In the genomic region with DNA sequence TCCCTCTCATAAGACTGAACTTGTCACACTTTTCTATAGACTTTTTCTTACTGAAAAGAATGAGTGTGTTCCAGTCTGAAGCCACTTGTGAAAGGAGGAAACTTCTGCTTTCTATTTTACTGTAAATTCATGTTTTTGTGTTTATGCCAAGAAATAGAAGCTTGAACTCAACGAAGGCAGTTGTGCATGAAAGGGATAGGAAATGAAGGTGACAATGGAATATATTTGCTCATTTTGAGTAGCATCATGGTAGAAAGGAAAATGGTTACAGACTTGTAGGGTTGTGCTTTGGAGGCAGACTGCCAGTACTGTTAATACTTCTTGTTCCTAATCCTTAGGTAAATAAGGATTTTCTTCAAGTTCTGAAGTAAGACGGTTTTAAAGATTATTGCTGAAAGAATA, we compare ENCODE assay signal across 12 cellular contexts. TPM values are rescaled to one million over a fixed set of nuclear protein-coding genes. Genes with fewer than 3 reads are reported as not detected.
DNase-seq lines count a peak whose midpoint lies in the region; TF ChIP-seq lines count a peak whose summit lies in the region.
"Had no signal": no experiment of that assay in that cellular context is flagged by ENCODE, and none has a peak within 500 bp of the region (broad histone marks: within the 10 kb centered on the region; RNA-seq: fewer than 3 reads in every experiment).

No MANE protein-coding gene starts in this region.

- TF ChIP-seq CTCF in GM06990 (IDR thresholded peaks at IDR 0.05; ENCODE audit: insufficient read depth, low read length, poor library complexity, severe bottlenecking): no peak
- TF ChIP-seq CTCF in ascending aorta (IDR thresholded peaks at IDR 0.05): no peak
- no peak for TF ChIP-seq CTCF in osteocyte (IDR thresholded peaks at IDR 0.05)
- TF ChIP-seq CTCF in BE2C (IDR thresholded peaks at IDR 0.05; ENCODE audit: low read depth, low read length): no peak

- intact Hi-C loops in ascending aorta (cut with DNase I) (no loop called here), head of caudate nucleus (cut with DNase I) (no loop called here)

- H3K27ac Mint-ChIP-seq in IgD-negative memory B cell: peak overlapping the region; percentile 2 to 20 (median 6)
- peak overlapping the region; percentile 9 for H3K27ac Mint-ChIP-seq in osteocyte (ENCODE audit: unreplicated experiment)

- H3K4me3 ChIP-seq in GM06990 (replicated peaks; ENCODE audit: low read depth, low read length): no peak overlapping the region; the same call in 1 of the 2 replicates
- H3K4me3 ChIP-seq in ascending aorta: peak overlapping the region in 1 of 2 donors; percentile 10
- no peak overlapping the region for H3K4me3 ChIP-seq in BE2C (ENCODE audit: low read depth, low read length)

- H3K27me3 Mint-ChIP-seq in IgD-negative memory B cell (no peaks in the 10 kb centered on the region), osteocyte (ENCODE audit: unreplicated experiment) (no peaks in the 10 kb centered on the region)

- no peaks in the 10 kb centered on the region for H3K9me3 ChIP-seq in ascending aorta
- no peaks in the 10 kb centered on the region for H3K9me3 ChIP-seq in BE2C

- H3K36me3 ChIP-seq in GM06990 (ENCODE audit: control insufficient read depth, insufficient read depth, low read length) (peaks cover 4% of the 10 kb centered on the region), ascending aorta (no peaks in the 10 kb centered on the region), BE2C (peaks cover 11% of the 10 kb centered on the region)

- no peaks in the 10 kb centered on the region for H3K36me3 Mint-ChIP-seq in IgD-negative memory B cell
- peaks cover 10% of the 10 kb centered on the region for H3K36me3 Mint-ChIP-seq in osteocyte (ENCODE audit: unreplicated experiment)

- H3K4me1 Mint-ChIP-seq in IgD-negative memory B cell (peaks cover 39 to 57% (median 55%) of the 10 kb centered on the region in 3 donors), osteocyte (ENCODE audit: unreplicated experiment) (peaks cover 57% of the 10 kb centered on the region)

- H3K4me1 ChIP-seq in ascending aorta (peaks cover 6 to 47% of the 10 kb centered on the region in 2 donors), BE2C (no peaks in the 10 kb centered on the region)

- peak overlapping the region; percentile 2 to 74 (median 38) for H3K4me3 Mint-ChIP-seq in IgD-negative memory B cell
- H3K4me3 Mint-ChIP-seq in osteocyte (ENCODE audit: unreplicated experiment): no peak overlapping the region

- peak overlapping the region; percentile 25 to 34 for H3K27ac ChIP-seq in ascending aorta

- DNase-seq in GM06990 (ENCODE audit: extremely low read depth, insufficient read length) (peak; percentile 46), ascending aorta (ENCODE audit: low spot score in 2 of 2) (no peak), osteocyte (ENCODE audit: extremely low spot score, unreplicated experiment) (no peak), NCI-H2107 (lab: John Stamatoyannopoulos, UW) (no peak), head of caudate nucleus (no peak), NCI-H2029 (lab: John Stamatoyannopoulos, UW) (no peak), BE2C (no peak)
- DNase-seq: aorta, GOT3, NCI-H146, nucleus accumbens had no signal

- H3K27me3 ChIP-seq in GM06990 (replicated peaks; ENCODE audit: control insufficient read depth, insufficient read depth, low read length): no peaks in the 10 kb centered on the region
- no peaks in the 10 kb centered on the region for H3K27me3 ChIP-seq in ascending aorta
- H3K27me3 ChIP-seq in BE2C: no peaks in the 10 kb centered on the region

- H3K9me3 Mint-ChIP-seq in IgD-negative memory B cell (no peaks in the 10 kb centered on the region), osteocyte (ENCODE audit: unreplicated experiment) (peaks cover 6% of the 10 kb centered on the region)

RNA-seq across cellular contexts. Expression of a gene that starts 8.1 kb away (rescaled TPM):
- 27.8 TPM for polyA plus RNA-seq in IgD-negative memory B cell
- 88.7 TPM for total RNA-seq in ascending aorta
- 297 and 319 TPM in 2 replicates for total RNA-seq in osteocyte
- 94.1 TPM for polyA plus RNA-seq in BE2C (2012; ENCODE audit: insufficient read depth, insufficient read length, low read depth)
